ENCODE assay signal across 8 cellular contexts in genomic region chr4:110510955-110511544, GRCh38. TPM values are rescaled to one million over a fixed set of nuclear protein-coding genes. Genes with fewer than 3 reads are reported as not detected.
DNase-seq lines count a peak whose midpoint lies in the region; ATAC-seq and TF ChIP-seq lines count a peak whose summit lies in the region.

No MANE protein-coding gene starts in this region.

- H3K27me3 ChIP-seq in body of pancreas (no peaks in the 10 kb centered on the region), transverse colon (no peaks in the 10 kb centered on the region)

- H3K36me3 ChIP-seq in body of pancreas (replicated peaks in 1 of 2; ENCODE audit: insufficient read depth in 1 of 2, low read depth in 2 of 2) = no peaks in the 10 kb centered on the region
- H3K36me3 ChIP-seq in transverse colon = no peaks in the 10 kb centered on the region

- peaks cover 7% of the 10 kb centered on the region for H3K4me1 ChIP-seq in body of pancreas
- H3K4me1 ChIP-seq in transverse colon = peaks cover 0 to 9% (median 1%) of the 10 kb centered on the region in 4 donors

- no peak for TF ChIP-seq EP300 in transverse colon (IDR thresholded peaks at IDR 0.05; ENCODE audit: low read depth)

- H3K27ac ChIP-seq in body of pancreas (no peak overlapping the region), transverse colon (no peak overlapping the region)

- TF ChIP-seq POLR2A in body of pancreas (IDR thresholded peaks at IDR 0.05) (no peak), transverse colon (IDR thresholded peaks at IDR 0.05) (no peak)

- 16 to 20% methylated on average over 4 of the region's 4 CpGs for WGBS in body of pancreas, 2 donors
- WGBS in transverse colon (ENCODE audit: low coverage in 1 of 2), 2 donors = 39 to 46% methylated on average over 4 of the region's 4 CpGs

- intact Hi-C loops in body of pancreas (cut with DNase I) (loop anchor here (5.0 kb wide), 1 partner anchor 514 kb away; no protein-coding TSS in a partner anchor), transverse colon (cut with DNase I; ENCODE audit: low total_unique reads) (no loop called here)

- H3K4me3 ChIP-seq in body of pancreas = no peak overlapping the region
- H3K4me3 ChIP-seq in transverse colon = no peak overlapping the region

- TF ChIP-seq CTCF in body of pancreas (IDR thresholded peaks at IDR 0.05) (peak; percentile 21 to 79 (median 63)), transverse colon (IDR thresholded peaks at IDR 0.05) (peak; percentile 63 to 76 (median 65))

- DNase-seq in SIG-M5 treated with dmso at 0.1 percent for 504 hours (lab: John Stamatoyannopoulos, UW; ENCODE audit: unreplicated experiment) = peak; percentile 65
- DNase-seq in SIG-M5 (lab: John Stamatoyannopoulos, UW) = no peak
- peak; percentile 37 for DNase-seq in NCI-H345 treated with DMSO at 0.1 percent for 48 hours (lab: John Stamatoyannopoulos, UW; ENCODE audit: unreplicated experiment)
- no peak for DNase-seq in body of pancreas
- peak; percentile 65 for DNase-seq in iris pigment epithelial cell (ENCODE audit: low read depth)
- no peak for DNase-seq in transverse colon

- no peaks in the 10 kb centered on the region for H3K9me3 ChIP-seq in body of pancreas
- H3K9me3 ChIP-seq in transverse colon = no peaks in the 10 kb centered on the region

- peak; percentile 66 for ATAC-seq in HG03045 (IDR thresholded peaks at IDR 0.05; ENCODE audit: unreplicated experiment)
- ATAC-seq in body of pancreas = peak; percentile 55
- ATAC-seq in HG03039 (IDR thresholded peaks at IDR 0.05; ENCODE audit: unreplicated experiment) = no peak

- in situ Hi-C loops in transverse colon (cut with MboI; ENCODE audit: low pct_ligation_motif_present in 1 of 4, low pct_unique_long_range_greater_than_20kb in 1 of 4, low sequenced_read_pairs in 3 of 4) = loop anchor here (25.0 kb wide), 3 partner anchors 174 to 1099 kb away; no protein-coding TSS in a partner anchor

RNA-seq across cellular contexts. Expression of gene ENPEP, which starts 35.1 kb away (rescaled TPM):
- 1 to 10 TPM in 1 of 2 donors, under 1 TPM in 1; 0.78 to 4.0 TPM for total RNA-seq in body of pancreas
- 1 to 10 TPM in 3 of 4 donors, under 1 TPM in 1; 0.80 to 6.2 (median 1.5) TPM for total RNA-seq in transverse colon

Comparison
In these comparisons a context has a peak if more than half of its experiments do, and no peak if none do; other contexts are left out.
1. DNase-seq: peak in SIG-M5 treated with dmso at 0.1 percent for 504 hours (single experiment), NCI-H345 treated with DMSO at 0.1 percent for 48 hours (single experiment) and iris pigment epithelial cell (single experiment); none in SIG-M5 (single experiment), body of pancreas (0 of 4) and transverse colon (single experiment).